1 cellular context compared by ENCODE assay signal in the genomic region with DNA sequence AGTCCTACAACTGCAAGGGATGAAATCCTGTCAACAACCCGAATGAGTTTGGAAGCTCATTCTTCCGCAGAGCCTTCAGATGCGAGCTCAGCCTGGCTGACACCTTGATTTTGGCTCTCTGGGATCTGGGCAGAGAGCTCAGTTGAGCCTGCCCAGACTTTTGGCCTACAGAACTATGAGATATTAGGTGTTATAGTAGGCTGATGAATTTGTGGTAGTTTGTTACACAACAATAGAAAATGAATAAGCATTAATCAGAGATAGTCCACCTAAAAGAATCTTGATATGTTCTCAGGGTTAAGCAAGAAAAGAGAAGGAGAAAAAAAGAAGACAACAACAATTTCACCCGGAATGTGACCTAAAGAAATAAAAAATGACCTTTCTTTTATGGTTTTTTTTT.
A peak's percentile ranks its signal among the peaks of the same experiment; 100 is the strongest.
TF ChIP-seq lines count a peak whose summit lies in the region.

No MANE protein-coding gene starts in this region.

TF ChIP-seq in HepG2, 621 proteins besides CTCF, POLR2A, EP300 and RAD21:
- TF ChIP-seq NPAS2 (CRISPR knock-in tag; IDR thresholded peaks at IDR 0.05; ENCODE audit: borderline replicate concordance) (no peak), HIVEP1 (CRISPR knock-in tag; IDR thresholded peaks at IDR 0.05) (no peak), MXI1 (IDR thresholded peaks at IDR 0.05; ENCODE audit: borderline replicate concordance, low read depth, low read length) (no peak), MLLT10 (CRISPR knock-in tag; IDR thresholded peaks at IDR 0.05) (0 out of 2 replicates have a peak, but pooled peaks have one; percentile 18)
- TF ChIP-seq, protein P1, sequence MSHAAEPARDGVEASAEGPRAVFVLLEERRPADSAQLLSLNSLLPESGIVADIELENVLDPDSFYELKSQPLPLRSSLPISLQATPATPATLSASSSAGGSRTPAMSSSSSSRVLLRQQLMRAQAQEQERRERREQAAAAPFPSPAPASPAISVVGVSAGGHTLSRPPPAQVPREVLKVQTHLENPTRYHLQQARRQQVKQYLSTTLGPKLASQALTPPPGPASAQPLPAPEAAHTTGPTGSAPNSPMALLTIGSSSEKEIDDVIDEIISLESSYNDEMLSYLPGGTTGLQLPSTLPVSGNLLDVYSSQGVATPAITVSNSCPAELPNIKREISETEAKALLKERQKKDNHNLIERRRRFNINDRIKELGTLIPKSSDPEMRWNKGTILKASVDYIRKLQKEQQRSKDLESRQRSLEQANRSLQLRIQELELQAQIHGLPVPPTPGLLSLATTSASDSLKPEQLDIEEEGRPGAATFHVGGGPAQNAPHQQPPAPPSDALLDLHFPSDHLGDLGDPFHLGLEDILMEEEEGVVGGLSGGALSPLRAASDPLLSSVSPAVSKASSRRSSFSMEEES (CRISPR knock-in tag; IDR thresholded peaks at IDR 0.05): no peak
